Comparison of ENCODE assay signal across 1 cellular context in the genomic region with DNA sequence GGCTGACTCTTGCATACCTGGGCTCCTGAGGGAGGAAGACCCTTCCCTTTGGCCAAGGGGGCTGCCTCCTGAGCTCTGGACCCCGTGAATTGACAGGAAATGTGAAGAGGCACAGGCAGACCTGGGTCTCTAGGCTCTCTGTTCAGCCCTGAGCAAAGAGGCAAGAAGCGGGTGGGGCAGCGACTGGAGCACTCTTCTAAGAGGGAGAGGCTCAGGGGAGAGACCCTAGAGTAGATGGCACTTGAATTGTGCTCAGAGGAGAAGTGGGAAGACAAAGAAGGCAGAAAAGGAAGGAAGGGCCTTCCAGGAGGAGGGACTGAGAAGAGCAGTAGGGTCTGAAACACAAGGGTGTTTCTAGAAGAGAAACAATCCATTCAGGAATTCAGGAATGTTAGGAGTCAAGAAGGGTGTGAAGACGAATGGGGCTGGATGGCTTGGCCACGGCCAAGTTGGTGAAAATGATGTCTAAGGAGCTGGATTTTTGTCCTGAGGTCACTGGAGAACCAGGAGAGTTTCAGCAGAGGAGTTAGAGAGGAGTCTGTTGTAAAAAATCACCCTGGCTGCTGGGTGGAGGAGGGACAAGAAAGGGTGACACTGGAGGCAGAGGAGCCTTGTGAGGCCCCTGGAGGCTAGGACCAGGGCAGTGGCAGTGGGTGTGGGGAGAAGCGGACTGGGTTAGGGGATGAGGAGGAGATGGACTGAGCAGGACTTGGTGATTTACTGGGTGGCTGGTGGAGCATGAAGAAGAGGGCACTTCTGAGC.
TF ChIP-seq lines count a peak whose summit lies in the region.

No MANE protein-coding gene starts in this region.

TF ChIP-seq in HepG2, 621 proteins besides CTCF, POLR2A, EP300 and RAD21:
- no peak for TF ChIP-seq NFATC3 (CRISPR knock-in tag; IDR thresholded peaks at IDR 0.05)
